In the genomic region with DNA sequence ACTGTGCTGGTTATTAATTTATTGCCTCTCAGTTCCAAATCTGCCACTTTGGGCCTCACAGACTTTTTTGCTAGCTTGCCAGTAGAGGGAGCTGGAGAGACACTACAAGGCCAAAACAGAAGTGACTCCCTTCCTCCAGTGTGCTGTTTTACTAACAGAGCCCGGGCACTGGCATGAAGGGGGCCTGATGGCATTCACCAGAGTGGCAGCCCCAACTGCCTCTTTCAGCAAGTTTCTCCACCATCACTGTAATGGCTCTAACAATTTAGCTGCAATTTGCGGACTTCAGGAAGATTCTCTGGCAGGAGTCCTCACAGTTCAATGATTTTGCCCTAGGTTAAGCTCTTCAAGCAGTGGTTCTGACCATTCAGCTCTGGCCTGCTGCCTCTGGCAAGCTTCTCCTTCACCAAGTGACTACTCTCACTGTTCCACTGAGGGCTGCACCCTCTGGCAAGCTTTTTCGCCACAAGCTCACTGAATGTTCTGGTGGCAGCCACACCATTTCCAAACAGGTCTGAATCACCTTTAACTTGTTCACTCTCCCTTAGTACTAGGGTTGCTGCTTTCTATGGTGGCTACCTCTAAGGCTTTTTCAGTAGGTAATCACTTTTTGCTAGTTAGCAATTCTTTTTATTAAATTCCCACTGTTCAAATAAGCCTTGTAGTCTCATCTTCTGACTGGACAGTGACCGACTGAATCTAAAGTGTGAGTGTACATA, we compare ENCODE assay signal across 8 cellular contexts.
DNase-seq lines count a peak whose midpoint lies in the region; ATAC-seq and TF ChIP-seq lines count a peak whose summit lies in the region.

No MANE protein-coding gene starts in this region.

- peak overlapping the region; percentile 60 for H2AFZ ChIP-seq in SU-DHL-6 (ENCODE audit: low read depth, low read length, severe bottlenecking)
- H2AFZ ChIP-seq in smooth muscle cell (ENCODE audit: low read depth) = peak overlapping the region; percentile 42

- ATAC-seq in GM18502 (IDR thresholded peaks at IDR 0.05; ENCODE audit: poor library complexity, unreplicated experiment) (peak; percentile 84), HG02870 (IDR thresholded peaks at IDR 0.05; ENCODE audit: unreplicated experiment) (peak; percentile 70)

- H4K20me1 ChIP-seq in SU-DHL-6 (ENCODE audit: low read depth, low read length) = no peaks in the 10 kb centered on the region
- no peaks in the 10 kb centered on the region for H4K20me1 ChIP-seq in smooth muscle cell (ENCODE audit: low read depth)

- H3K4me1 ChIP-seq in smooth muscle cell (ENCODE audit: low read depth) = no peaks in the 10 kb centered on the region

- no peaks in the 10 kb centered on the region for H3K27me3 ChIP-seq in SU-DHL-6 (ENCODE audit: low read length)
- H3K27me3 ChIP-seq in smooth muscle cell (ENCODE audit: low read depth) = no peaks in the 10 kb centered on the region

- peak; percentile 43 for DNase-seq in A172 (ENCODE audit: low spot score)
- peak; percentile 63 to 91 (median 79) for DNase-seq in NCI-H1417 (lab: John Stamatoyannopoulos, UW)
- peak; percentile 74 for DNase-seq in astrocyte of the cerebellum (ENCODE audit: low read depth)
- peak; percentile 59 to 86 for DNase-seq in hippocampal formation (lab: John Stamatoyannopoulos, UW)
- no peak for DNase-seq in smooth muscle cell (lab: John Stamatoyannopoulos, UW; ENCODE audit: unreplicated experiment)

- no peaks in the 10 kb centered on the region for H3K9me2 ChIP-seq in SU-DHL-6 (replicated peaks; ENCODE audit: insufficient read depth, low read length)

- H3F3A ChIP-seq in SU-DHL-6 (ENCODE audit: insufficient read depth) (no peaks in the 10 kb centered on the region), smooth muscle cell (ENCODE audit: low read depth) (no peaks in the 10 kb centered on the region)

- H3K79me2 ChIP-seq in SU-DHL-6 (ENCODE audit: insufficient read depth, low read length) = no peaks in the 10 kb centered on the region
- H3K79me2 ChIP-seq in smooth muscle cell (ENCODE audit: low read depth) = no peaks in the 10 kb centered on the region

- H3K4me3 ChIP-seq in SU-DHL-6 (ENCODE audit: insufficient read depth, low read length, poor library complexity, severe bottlenecking) (no peak overlapping the region), astrocyte of the cerebellum (ENCODE audit: low read depth, low read length) (no peak overlapping the region), smooth muscle cell (no peak overlapping the region)

- H3K27ac ChIP-seq in SU-DHL-6 (ENCODE audit: low read depth, low read length) (peak overlapping the region; percentile 19; the same call in 1 of the 2 replicates), smooth muscle cell (ENCODE audit: low read depth) (no peak overlapping the region)

- H3K9ac ChIP-seq in SU-DHL-6 (ENCODE audit: low read length) (peak overlapping the region; percentile 4), smooth muscle cell (ENCODE audit: low read depth) (no peak overlapping the region)

- H3K36me3 ChIP-seq in SU-DHL-6 (ENCODE audit: low read length) = no peaks in the 10 kb centered on the region
- no peaks in the 10 kb centered on the region for H3K36me3 ChIP-seq in smooth muscle cell (ENCODE audit: low read depth)

- H3K4me2 ChIP-seq in SU-DHL-6 (ENCODE audit: low read depth, low read length, poor library complexity, severe bottlenecking) (peak overlapping the region; percentile 30), smooth muscle cell (no peak overlapping the region)

- H3K9me3 ChIP-seq in SU-DHL-6 (ENCODE audit: insufficient read depth, low read length) (no peaks in the 10 kb centered on the region), smooth muscle cell (replicated peaks; ENCODE audit: low read depth) (no peaks in the 10 kb centered on the region)

- peak; percentile 79 for TF ChIP-seq CTCF in SU-DHL-6 (IDR thresholded peaks at IDR 0.05; ENCODE audit: insufficient read depth, low read length, poor library complexity, severe bottlenecking)
- peak; percentile 94 for TF ChIP-seq CTCF in astrocyte of the cerebellum (IDR thresholded peaks at IDR 0.05; ENCODE audit: low read depth, low read length, missing control alignments)
- peak; percentile 76 for TF ChIP-seq CTCF in smooth muscle cell (IDR thresholded peaks at IDR 0.05; ENCODE audit: borderline replicate concordance, insufficient read depth, poor library complexity, severe bottlenecking)

- 56% methylated on average over 4 of the region's 4 CpGs for WGBS in smooth muscle cell (ENCODE audit: low lambda C conversion rate)

- in situ Hi-C loops in astrocyte of the cerebellum (cut with HindIII; ENCODE audit: low sequenced_read_pairs) = loop anchor here (5.0 kb wide), 1 partner anchor 80 kb away; no protein-coding TSS in a partner anchor
